17 cellular contexts compared by ENCODE assay signal in genomic region chr6:3291987-3292386, GRCh38.
"Had no signal": no experiment of that assay in that cellular context is flagged by ENCODE, and none has a peak within 500 bp of the region (broad histone marks: within the 10 kb centered on the region; RNA-seq: fewer than 3 reads in every experiment).

No MANE protein-coding gene starts in this region.

- H3K36me3 ChIP-seq: cardiac muscle cell had no signal

- H3K27ac ChIP-seq: cardiac muscle cell, esophagus muscularis mucosa, suprapubic skin had no signal

- FAIRE-seq: colon had no signal

- H3K27me3 ChIP-seq: cardiac muscle cell, esophagus muscularis mucosa, suprapubic skin had no signal

- ATAC-seq: SK-N-SH treated with all-trans-retinoic acid at 6 μM for 48 hours; stimulated activated naive CD8-positive, alpha-beta T cell treated with anti-CD3 and anti-CD28 coated beads, Interleukin-15, amount 100 ng/mL, for 72 hours had no signal

- DNase-seq: activated CD4-positive, alpha-beta T cell treated with anti-CD3 and anti-CD28 coated beads, Interleukin-2, amount 50 U/mL, for 48 hours; activated naive CD8-positive, alpha-beta T cell treated with anti-CD3 and anti-CD28 coated beads for 36 hours; activated T-cell treated with anti-CD3 and anti-CD28 coated beads for 4 hours; amniotic stem cell; effector CD4-positive, alpha-beta T cell; left cardiac atrium; mesendoderm; stimulated activated CD4-positive, alpha-beta T cell treated with anti-CD3 and anti-CD28 coated beads, Interleukin-4, amount 100 ng/mL, for 1 hour; stimulated activated naive CD8-positive, alpha-beta T cell treated with anti-CD3 and anti-CD28 coated beads, Interleukin-15, amount 100 ng/mL, for 72 hours; T1000; trophoblast cell; WERI-Rb-1 had no signal

- H3K9me3 ChIP-seq: esophagus muscularis mucosa, suprapubic skin had no signal

- H3K4me3 ChIP-seq: cardiac muscle cell, esophagus muscularis mucosa, suprapubic skin had no signal
